ENCODE assay signal across 8 cellular contexts in genomic region chr14:64503434-64504309, GRCh38. TPM values are rescaled to one million over a fixed set of nuclear protein-coding genes. Genes with fewer than 3 reads are reported as not detected.
DNase-seq lines count a peak whose midpoint lies in the region; ATAC-seq and TF ChIP-seq lines count a peak whose summit lies in the region.

A gene with protein sequence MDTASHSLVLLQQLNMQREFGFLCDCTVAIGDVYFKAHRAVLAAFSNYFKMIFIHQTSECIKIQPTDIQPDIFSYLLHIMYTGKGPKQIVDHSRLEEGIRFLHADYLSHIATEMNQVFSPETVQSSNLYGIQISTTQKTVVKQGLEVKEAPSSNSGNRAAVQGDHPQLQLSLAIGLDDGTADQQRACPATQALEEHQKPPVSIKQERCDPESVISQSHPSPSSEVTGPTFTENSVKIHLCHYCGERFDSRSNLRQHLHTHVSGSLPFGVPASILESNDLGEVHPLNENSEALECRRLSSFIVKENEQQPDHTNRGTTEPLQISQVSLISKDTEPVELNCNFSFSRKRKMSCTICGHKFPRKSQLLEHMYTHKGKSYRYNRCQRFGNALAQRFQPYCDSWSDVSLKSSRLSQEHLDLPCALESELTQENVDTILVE (minus strand): TSS chr14:64503838. CDS start chr14:64490533, 13,305 bp downstream.

- ATAC-seq in HG02571 (IDR thresholded peaks at IDR 0.05; ENCODE audit: unreplicated experiment), result peak; percentile 59
- peak; percentile 83 for ATAC-seq in SK-N-SH treated with all-trans-retinoic acid at 6 μM for 48 hours

- H3K36me3 Mint-ChIP-seq in activated naive CD4-positive, alpha-beta T cell treated with anti-CD3 and anti-CD28 coated beads, Interleukin-2, amount 50 U/mL, for 24 hours, result peaks cover 10% of the 10 kb centered on the region
- no peaks in the 10 kb centered on the region for H3K36me3 Mint-ChIP-seq in glutamatergic neuron (ENCODE audit: unreplicated experiment)

- peak within 1 kb of the TSS; percentile 100 for H3K27ac Mint-ChIP-seq in activated naive CD4-positive, alpha-beta T cell treated with anti-CD3 and anti-CD28 coated beads, Interleukin-2, amount 50 U/mL, for 24 hours
- peak within 1 kb of the TSS; percentile 95 for H3K27ac Mint-ChIP-seq in glutamatergic neuron (ENCODE audit: unreplicated experiment)

- H3K27me3 ChIP-seq in osteoblast (ENCODE audit: insufficient read depth, low read length) (no peaks in the 10 kb centered on the region), testis (no peaks in the 10 kb centered on the region)

- peaks cover 74% of the 10 kb centered on the region for H3K4me1 Mint-ChIP-seq in activated naive CD4-positive, alpha-beta T cell treated with anti-CD3 and anti-CD28 coated beads, Interleukin-2, amount 50 U/mL, for 24 hours
- H3K4me1 Mint-ChIP-seq in glutamatergic neuron (ENCODE audit: low read depth, unreplicated experiment), result peaks cover 30% of the 10 kb centered on the region

- H3K36me3 ChIP-seq in osteoblast (ENCODE audit: insufficient read depth, low read length), result peaks cover 2% of the 10 kb centered on the region
- H3K36me3 ChIP-seq in testis (ENCODE audit: low read depth, missing control alignments), result no peaks in the 10 kb centered on the region

- H3K27me3 Mint-ChIP-seq in activated naive CD4-positive, alpha-beta T cell treated with anti-CD3 and anti-CD28 coated beads, Interleukin-2, amount 50 U/mL, for 24 hours, result no peaks in the 10 kb centered on the region
- peaks cover 13% of the 10 kb centered on the region for H3K27me3 Mint-ChIP-seq in glutamatergic neuron (ENCODE audit: unreplicated experiment)

- intact Hi-C loops in testis (cut with DNase I; ENCODE audit: low total_unique reads), result no loop called here

- peaks cover 75% of the 10 kb centered on the region for H3K79me2 ChIP-seq in osteoblast (ENCODE audit: insufficient read depth, low read length)

- H2AFZ ChIP-seq in osteoblast (ENCODE audit: low read length), result peak within 1 kb of the TSS; percentile 85

- 0% methylated on average over 14 to 55 of the region's 87 CpGs for WGBS in testis, 2 donors

- TF ChIP-seq POLR2A in NB4 (IDR thresholded peaks at IDR 0.05; ENCODE audit: extremely low read depth, insufficient read length) (peak; percentile 85), testis (IDR thresholded peaks at IDR 0.05) (no peak)

- H3K4me2 ChIP-seq in osteoblast (ENCODE audit: insufficient read depth, low read length), result peak within 1 kb of the TSS; percentile 97

- peak within 1 kb of the TSS; percentile 93 for H3K4me3 ChIP-seq in GM08714 (ENCODE audit: low read length)
- peak within 1 kb of the TSS; percentile 82 for H3K4me3 ChIP-seq in NB4 (ENCODE audit: low read depth, low read length)
- peak within 1 kb of the TSS; percentile 88 for H3K4me3 ChIP-seq in osteoblast (ENCODE audit: insufficient read depth, low read length)
- peak within 1 kb of the TSS; percentile 73 to 93 for H3K4me3 ChIP-seq in testis

- TF ChIP-seq CTCF in NB4 (IDR thresholded peaks at IDR 0.05; ENCODE audit: low read depth, low read length) (no peak), glutamatergic neuron (IDR thresholded peaks at IDR 0.05; ENCODE audit: partially characterized antibody, unreplicated experiment) (no peak), osteoblast (IDR thresholded peaks at IDR 0.05; ENCODE audit: extremely low read depth, low read depth, low read length) (no peak), testis (IDR thresholded peaks at IDR 0.05) (no peak)

- DNase-seq in NB4 (ENCODE audit: low read depth), result peak; percentile 94
- peak; percentile 97 for DNase-seq in glutamatergic neuron
- DNase-seq in osteoblast (ENCODE audit: insufficient read length, low spot score, missing footprints), result peak; percentile 98
- peak; percentile 95 for DNase-seq in testis

- H3K9me3 ChIP-seq in osteoblast (ENCODE audit: low read depth, low read length) (no peaks in the 10 kb centered on the region), testis (no peaks in the 10 kb centered on the region)

- peaks cover 33% of the 10 kb centered on the region for H4K20me1 ChIP-seq in osteoblast (ENCODE audit: insufficient read depth, low read length)

- H3K4me1 ChIP-seq in osteoblast (ENCODE audit: insufficient read depth, low read length) (peaks cover 43% of the 10 kb centered on the region), testis (peaks cover 39% of the 10 kb centered on the region)

- peak within 1 kb of the TSS; percentile 100 for H3K4me3 Mint-ChIP-seq in activated naive CD4-positive, alpha-beta T cell treated with anti-CD3 and anti-CD28 coated beads, Interleukin-2, amount 50 U/mL, for 24 hours
- H3K4me3 Mint-ChIP-seq in glutamatergic neuron (ENCODE audit: unreplicated experiment), result peak within 1 kb of the TSS; percentile 96

- no peaks in the 10 kb centered on the region for H3K9me3 Mint-ChIP-seq in activated naive CD4-positive, alpha-beta T cell treated with anti-CD3 and anti-CD28 coated beads, Interleukin-2, amount 50 U/mL, for 24 hours
- H3K9me3 Mint-ChIP-seq in glutamatergic neuron (ENCODE audit: unreplicated experiment), result peaks cover 14% of the 10 kb centered on the region

- H3K27ac ChIP-seq in osteoblast (ENCODE audit: low read depth, low read length) (peak within 1 kb of the TSS; percentile 89), testis (peak within 1 kb of the TSS; percentile 99 to 100)

TF ChIP-seq in SK-N-SH treated with all-trans-retinoic acid at 6 μM for 48 hours, 23 proteins besides CTCF, POLR2A, EP300 and RAD21:
- TF ChIP-seq GLIS3 (CRISPR knock-in tag; IDR thresholded peaks at IDR 0.05), result no peak
- TF ChIP-seq PATZ1 (CRISPR knock-in tag; IDR thresholded peaks at IDR 0.05; ENCODE audit: borderline replicate concordance), result no peak
- TF ChIP-seq ARNTL (CRISPR knock-in tag; IDR thresholded peaks at IDR 0.05; ENCODE audit: borderline replicate concordance, low read depth), result no peak
- no peak for TF ChIP-seq ZNF565 (CRISPR knock-in tag; conservative IDR thresholded peaks at IDR 0.05; ENCODE audit: low read depth)
- TF ChIP-seq ZC3H10 (CRISPR knock-in tag; IDR thresholded peaks at IDR 0.05), result no peak
- no peak for TF ChIP-seq ESRRG (CRISPR knock-in tag; IDR thresholded peaks at IDR 0.05)
- TF ChIP-seq CSDC2 (CRISPR knock-in tag; IDR thresholded peaks at IDR 0.05), result no peak
- no peak for TF ChIP-seq POU6F1 (CRISPR knock-in tag; IDR thresholded peaks at IDR 0.05; ENCODE audit: borderline replicate concordance, low read depth)
- no peak for TF ChIP-seq ZFP30 (CRISPR knock-in tag; IDR thresholded peaks at IDR 0.05)

RNA-seq across cellular contexts. Expression of the gene that starts here (rescaled TPM):
- total RNA-seq in glutamatergic neuron (ENCODE audit: unreplicated experiment), result 9.4 TPM
- 9.8 and 10.6 TPM in 2 replicates for total RNA-seq in osteoblast
- total RNA-seq in testis, result 10 to 100 TPM; 20.6 to 21.3 TPM
- 13.3 TPM for polyA plus RNA-seq in testis (ENCODE audit: insufficient read depth, low read depth, low replicate concordance)

Comparison
In these comparisons a context has a peak if more than half of its experiments do, and no peak if none do; other contexts are left out.
1. Peak in every context shown above with its lines: DNase-seq, ATAC-seq, H3K4me3 ChIP-seq and H3K27ac ChIP-seq.